ENCODE assay signal across 28 cellular contexts in the genomic region with DNA sequence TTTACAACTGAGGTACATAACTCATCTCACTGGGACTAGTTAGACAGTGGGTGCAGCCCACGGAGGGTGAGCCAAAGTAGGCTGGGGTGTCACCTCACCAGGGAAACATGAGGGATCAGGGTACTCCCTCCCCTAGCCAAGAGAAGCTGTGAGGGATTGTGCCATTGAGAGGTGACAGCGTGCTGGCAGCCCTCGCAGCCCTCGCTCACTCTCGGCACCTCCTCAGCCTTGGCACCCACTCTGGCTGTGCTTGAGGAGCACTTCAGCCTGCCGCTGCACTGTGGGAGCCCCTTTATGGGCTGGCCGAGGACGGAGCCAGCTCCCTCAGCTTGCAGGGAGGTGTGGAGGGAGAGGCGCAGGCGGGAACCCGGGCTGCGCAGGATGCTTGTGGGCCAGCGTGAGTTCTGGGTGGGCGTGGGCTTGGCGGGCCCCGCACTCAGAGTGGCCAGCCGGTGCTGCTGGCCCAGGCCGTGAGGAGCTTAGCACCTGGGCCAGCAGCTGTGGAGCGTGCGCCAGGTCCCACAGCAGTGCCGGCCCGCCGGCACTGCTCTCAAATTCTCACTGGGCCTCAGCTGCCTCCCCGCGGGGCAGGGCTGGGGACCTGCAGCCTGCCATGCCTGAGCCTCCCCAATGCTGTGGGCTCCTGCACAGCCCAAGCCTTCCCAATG. TPM values are rescaled to one million over a fixed set of nuclear protein-coding genes. Genes with fewer than 3 reads are reported as not detected.
"Had no signal": no experiment of that assay in that cellular context is flagged by ENCODE, and none has a peak within 500 bp of the region (broad histone marks: within the 10 kb centered on the region; RNA-seq: fewer than 3 reads in every experiment).

No MANE protein-coding gene starts in this region.

- DNase-seq: dermis blood vessel endothelial cell; effector memory CD4-positive, alpha-beta T cell; foreskin keratinocyte; hypothalamus; immature natural killer cell; islet precursor cell; naive thymus-derived CD8-positive, alpha-beta T cell; nephron progenitor cell; nucleus accumbens; sigmoid colon; stimulated activated CD4-positive, alpha-beta T cell treated with anti-CD3 and anti-CD28 coated beads, Interleukin-2, amount 100 ng/mL, for 24 hours; stimulated activated CD4-positive, alpha-beta T cell treated with anti-CD3 and anti-CD28 coated beads, Interleukin-4, amount 100 ng/mL, for 4 hours; stimulated activated naive CD8-positive, alpha-beta T cell treated with anti-CD3 and anti-CD28 coated beads, Interleukin-15, Interleukin-2, amounts not matched to agents 100 U/mL and 50 U/mL, for 24 hours; substantia nigra; testis had no signal

- H3K27ac ChIP-seq: coronary artery, esophagus muscularis mucosa, foreskin keratinocyte, gastroesophageal sphincter, prostate gland, right atrium auricular region, sigmoid colon, testis, tibial nerve, vagina had no signal

- H3K4me3 ChIP-seq: coronary artery, esophagus muscularis mucosa, gastroesophageal sphincter, prostate gland, sigmoid colon, testis, tibial nerve, vagina had no signal

- H3K27me3 ChIP-seq: foreskin keratinocyte, right atrium auricular region, sigmoid colon, testis, tibial nerve, vagina had no signal

- H3K9me3 ChIP-seq: esophagus muscularis mucosa, gastroesophageal sphincter, prostate gland, right atrium auricular region, sigmoid colon, testis, vagina had no signal

- H3K4me1 ChIP-seq: esophagus muscularis mucosa, foreskin keratinocyte, gastroesophageal sphincter, prostate gland, right atrium auricular region, sigmoid colon, tibial nerve, vagina had no signal

- H3K9me3 Mint-ChIP-seq: immature natural killer cell had no signal

- H3K36me3 ChIP-seq: esophagus muscularis mucosa, gastroesophageal sphincter, prostate gland, right atrium auricular region, sigmoid colon, tibial nerve, vagina had no signal

- ATAC-seq: foreskin keratinocyte; gastroesophageal sphincter; left lobe of liver; naive thymus-derived CD8-positive, alpha-beta T cell; stimulated activated memory B cell treated with anti-CD40 and anti-IgM and Interleukin-4, amounts not matched to agents 10 μg/mL and 1 μg/mL and 100 μg/mL, for 72 hours; stimulated activated naive CD8-positive, alpha-beta T cell treated with anti-CD3 and anti-CD28 coated beads, Interleukin-15, Interleukin-2, amounts not matched to agents 100 U/mL and 50 U/mL, for 24 hours had no signal

- H3K4me1 Mint-ChIP-seq: immature natural killer cell; naive thymus-derived CD8-positive, alpha-beta T cell; nephron progenitor cell; stimulated activated memory B cell treated with anti-CD40 and anti-IgM and Interleukin-4, amounts not matched to agents 10 μg/mL and 1 μg/mL and 100 μg/mL, for 72 hours had no signal

- H3K4me3 Mint-ChIP-seq: immature natural killer cell; naive thymus-derived CD8-positive, alpha-beta T cell; nephron progenitor cell; stimulated activated memory B cell treated with anti-CD40 and anti-IgM and Interleukin-4, amounts not matched to agents 10 μg/mL and 1 μg/mL and 100 μg/mL, for 72 hours had no signal

- H3K36me3 Mint-ChIP-seq: stimulated activated memory B cell treated with anti-CD40 and anti-IgM and Interleukin-4, amounts not matched to agents 10 μg/mL and 1 μg/mL and 100 μg/mL, for 72 hours had no signal

- H3K27ac Mint-ChIP-seq: immature natural killer cell; naive thymus-derived CD8-positive, alpha-beta T cell; nephron progenitor cell; stimulated activated memory B cell treated with anti-CD40 and anti-IgM and Interleukin-4, amounts not matched to agents 10 μg/mL and 1 μg/mL and 100 μg/mL, for 72 hours had no signal

RNA-seq across cellular contexts. Expression of gene FAM110C, which starts 44.5 kb away (rescaled TPM):
- total RNA-seq: endothelial cell of umbilical vein, fibroblast of lung, myocyte, osteocyte had no signal
- polyA plus RNA-seq: endothelial cell of umbilical vein, fibroblast of lung had no signal
